Comparison of ENCODE assay signal across 1 cellular context in genomic region chr14:45091696-45092095, GRCh38.
TF ChIP-seq lines count a peak whose summit lies in the region.

No MANE protein-coding gene starts in this region.

TF ChIP-seq in IMR-90, 13 proteins besides CTCF, POLR2A, EP300 and RAD21:
- no peak for TF ChIP-seq SMC3 (IDR thresholded peaks at IDR 0.05; ENCODE audit: low read depth, low read length)
- TF ChIP-seq USF2 (IDR thresholded peaks at IDR 0.05; ENCODE audit: low read depth, low read length) = no peak
- TF ChIP-seq FOS (IDR thresholded peaks at IDR 0.05; ENCODE audit: low read depth, low read length) = no peak
- TF ChIP-seq CHD1 (IDR thresholded peaks at IDR 0.05; ENCODE audit: low read depth, low read length) = no peak
- no peak for TF ChIP-seq NFE2L2 (IDR thresholded peaks at IDR 0.05; ENCODE audit: low read depth, low read length)
- no peak for TF ChIP-seq MXI1 (IDR thresholded peaks at IDR 0.05; ENCODE audit: borderline replicate concordance, low read depth, low read length)
- no peak; the same call in 1 of the 2 replicates for TF ChIP-seq CEBPB (IDR thresholded peaks at IDR 0.05; ENCODE audit: low read depth, low read length)
- no peak for TF ChIP-seq BHLHE40 (IDR thresholded peaks at IDR 0.05; ENCODE audit: low read depth, low read length)
- no peak for TF ChIP-seq RFX5 (IDR thresholded peaks at IDR 0.05; ENCODE audit: low read depth, low read length)
- TF ChIP-seq MAFK (IDR thresholded peaks at IDR 0.05; ENCODE audit: low read depth, low read length) = no peak
- no peak for TF ChIP-seq MAZ (IDR thresholded peaks at IDR 0.05; ENCODE audit: borderline replicate concordance, low read depth, low read length)
- no peak for TF ChIP-seq RCOR1 (IDR thresholded peaks at IDR 0.05; ENCODE audit: insufficient replicate concordance, low read length)
- no peak for TF ChIP-seq ELK1 (IDR thresholded peaks at IDR 0.05; ENCODE audit: borderline replicate concordance, low read depth, low read length)
